ENCODE assay signal across 1 cellular context in genomic region chr19:7853760-7854107, GRCh38.
TF ChIP-seq lines count a peak whose summit lies in the region.

No MANE protein-coding gene starts in this region.

TF ChIP-seq in A549, 52 proteins besides CTCF, POLR2A, EP300 and RAD21 (continued from another document):
- TF ChIP-seq REST (IDR thresholded peaks at IDR 0.05) = no peak
- TF ChIP-seq CBX8 (IDR thresholded peaks at IDR 0.05) = no peak
- TF ChIP-seq HEYL (CRISPR knock-in tag; IDR thresholded peaks at IDR 0.05) = no peak
TF ChIP-seq in A549: peak in this region for 0.
